11 cellular contexts compared by ENCODE assay signal in the genomic region with DNA sequence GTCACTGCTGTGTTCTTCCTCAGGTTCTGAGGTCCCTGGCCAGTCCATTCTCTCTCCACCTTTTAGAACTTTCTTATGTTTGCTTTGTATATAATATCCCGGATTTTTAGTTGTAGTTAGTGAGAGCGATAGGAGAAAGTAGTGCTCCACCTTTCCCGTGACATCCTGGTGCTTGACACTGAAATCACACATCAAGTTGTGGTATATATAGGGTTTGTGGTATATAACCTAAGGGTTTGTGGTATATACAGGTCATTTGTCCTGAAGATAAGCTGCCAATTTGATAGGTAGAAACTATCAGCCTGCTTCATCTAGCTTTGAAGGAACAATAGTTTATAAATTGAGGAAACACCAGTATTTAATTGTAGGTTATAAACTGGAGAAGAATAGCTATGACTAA.
"Had no signal": no experiment of that assay in that cellular context is flagged by ENCODE, and none has a peak within 500 bp of the region (broad histone marks: within the 10 kb centered on the region; RNA-seq: fewer than 3 reads in every experiment).

No MANE protein-coding gene starts in this region.

- H3K27ac ChIP-seq: GM23248 had no signal

- ATAC-seq: GM23338, HCT116 had no signal

- H2AFZ ChIP-seq: GM23248, GM23338 had no signal

- H3K4me3 ChIP-seq: GM23248, GM23338, HAP-1 had no signal

- H3K4me3 Mint-ChIP-seq: GM23338, H9, HFFc6 had no signal

- H3K4me1 Mint-ChIP-seq: GM23338, H9 had no signal

- H3K9ac ChIP-seq: GM23248 had no signal

- H3K4me2 ChIP-seq: GM23338 had no signal

- H3K4me1 ChIP-seq: HAP-1 had no signal

- H3K27ac Mint-ChIP-seq: GM23338, H9, HFFc6 had no signal

- H3K36me3 ChIP-seq: HAP-1 had no signal

- FAIRE-seq: H1, H54 had no signal

- DNase-seq: GM23248, GOT3, H7, H9, HCEC 1CT, HFFc6 had no signal
